ENCODE assay signal across 2 cellular contexts in the genomic region with DNA sequence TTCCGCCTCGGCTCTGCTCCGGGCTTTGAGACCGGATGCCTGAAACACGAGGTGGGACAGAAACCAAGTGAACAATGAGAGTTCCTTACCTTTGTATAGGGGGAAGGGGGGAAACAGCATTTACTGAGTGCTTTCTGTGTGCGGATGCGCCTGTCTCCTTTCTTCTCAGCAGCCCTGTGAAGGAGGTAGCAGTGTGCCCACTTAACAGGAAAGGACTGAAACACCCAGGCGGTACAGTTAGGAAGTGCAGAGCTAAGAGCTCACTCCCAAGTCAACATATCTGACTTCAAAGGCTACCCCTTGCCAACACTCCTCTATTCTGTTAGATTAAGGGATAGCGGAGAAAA.
TF ChIP-seq lines count a peak whose summit lies in the region.

No MANE protein-coding gene starts in this region.

TF ChIP-seq in GM23338, 12 proteins besides CTCF, POLR2A, EP300 and RAD21:
- no peak for TF ChIP-seq EZH2phosphoT487 (IDR thresholded peaks at IDR 0.05; ENCODE audit: unreplicated experiment)

TF ChIP-seq in H1, 55 proteins besides CTCF, POLR2A, EP300 and RAD21:
- TF ChIP-seq NANOG (IDR thresholded peaks at IDR 0.05; ENCODE audit: insufficient read depth, low read depth, low read length, poor library complexity, severe bottlenecking) (no peak), YY1 (IDR thresholded peaks at IDR 0.05; ENCODE audit: low read depth, low read length) (no peak), CREB1 (IDR thresholded peaks at IDR 0.05) (no peak), TAF7 (optimal IDR thresholded peaks at IDR 0.05; ENCODE audit: borderline replicate concordance, low read depth, low read length) (no peak), CBX5 (IDR thresholded peaks at IDR 0.05; ENCODE audit: low read depth, low read length) (no peak), TEAD4 (IDR thresholded peaks at IDR 0.05; ENCODE audit: low read depth, low read length) (no peak), EGR1 (IDR thresholded peaks at IDR 0.05; ENCODE audit: borderline replicate concordance, low read depth, low read length) (no peak), EZH2 (IDR thresholded peaks at IDR 0.05; ENCODE audit: low read depth, low read length, severe bottlenecking) (no peak), FOSL1 (IDR thresholded peaks at IDR 0.05; ENCODE audit: insufficient read depth, low read depth, low read length) (no peak), PHF8 (conservative IDR thresholded peaks at IDR 0.05; ENCODE audit: low read depth, low read length) (no peak), ASH2L (IDR thresholded peaks at IDR 0.05; ENCODE audit: low read length) (peak; percentile 2), NRF1 (IDR thresholded peaks at IDR 0.05; ENCODE audit: low read depth, low read length) (no peak), BACH1 (IDR thresholded peaks at IDR 0.05; ENCODE audit: low read length) (no peak), SP2 (IDR thresholded peaks at IDR 0.05; ENCODE audit: low read length) (no peak), GTF2F1 (IDR thresholded peaks at IDR 0.05; ENCODE audit: borderline replicate concordance, low read depth, low read length) (no peak), SP1 (IDR thresholded peaks at IDR 0.05; ENCODE audit: low read depth, low read length) (no peak), SP4 (IDR thresholded peaks at IDR 0.05; ENCODE audit: low read length) (no peak), KDM4A (IDR thresholded peaks at IDR 0.05; ENCODE audit: low read depth, low read length, severe bottlenecking) (no peak)
- TF ChIP-seq, protein P1, sequence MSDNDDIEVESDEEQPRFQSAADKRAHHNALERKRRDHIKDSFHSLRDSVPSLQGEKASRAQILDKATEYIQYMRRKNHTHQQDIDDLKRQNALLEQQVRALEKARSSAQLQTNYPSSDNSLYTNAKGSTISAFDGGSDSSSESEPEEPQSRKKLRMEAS (IDR thresholded peaks at IDR 0.05): peak; percentile 79
- TF ChIP-seq, protein P2, sequence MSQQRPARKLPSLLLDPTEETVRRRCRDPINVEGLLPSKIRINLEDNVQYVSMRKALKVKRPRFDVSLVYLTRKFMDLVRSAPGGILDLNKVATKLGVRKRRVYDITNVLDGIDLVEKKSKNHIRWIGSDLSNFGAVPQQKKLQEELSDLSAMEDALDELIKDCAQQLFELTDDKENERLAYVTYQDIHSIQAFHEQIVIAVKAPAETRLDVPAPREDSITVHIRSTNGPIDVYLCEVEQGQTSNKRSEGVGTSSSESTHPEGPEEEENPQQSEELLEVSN (IDR thresholded peaks at IDR 0.05): 0 out of 2 replicates have a peak, but pooled peaks have one; percentile 31
